In the genomic region with DNA sequence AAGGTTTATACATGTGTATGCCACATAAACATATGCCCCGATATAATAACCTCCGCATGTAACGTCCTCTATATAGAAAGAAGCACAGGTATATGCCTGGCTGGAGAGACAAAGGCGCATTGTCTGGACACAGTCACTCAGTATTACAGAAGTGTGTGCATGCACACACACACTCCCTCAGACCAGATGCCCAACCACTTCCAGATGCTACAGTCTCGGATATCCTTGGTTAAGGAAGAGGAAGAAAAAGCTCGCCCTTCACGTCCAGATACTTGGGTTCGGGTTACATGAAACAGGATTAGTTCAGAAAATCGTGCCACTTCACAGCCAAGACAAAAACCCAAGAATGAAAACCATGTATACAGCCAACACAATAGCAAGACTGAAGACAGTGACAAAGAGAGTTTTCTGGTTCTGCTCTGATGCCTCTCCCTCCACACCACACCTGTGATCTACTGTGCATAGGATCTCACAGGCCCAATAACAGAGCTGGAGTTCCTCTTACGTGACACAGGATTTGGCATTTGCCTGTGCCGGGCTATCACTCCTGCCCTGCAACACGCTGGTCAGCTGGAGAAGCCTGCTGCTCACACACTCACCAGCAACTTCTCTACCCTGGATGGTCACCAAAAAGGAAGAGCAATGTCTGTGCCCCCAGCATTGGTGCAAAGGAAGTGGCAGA, we compare ENCODE assay signal across 9 cellular contexts.
DNase-seq lines count a peak whose midpoint lies in the region; ATAC-seq and TF ChIP-seq lines count a peak whose summit lies in the region.
"Had no signal": no experiment of that assay in that cellular context is flagged by ENCODE, and none has a peak within 500 bp of the region (broad histone marks: within the 10 kb centered on the region; RNA-seq: fewer than 3 reads in every experiment).

No MANE protein-coding gene starts in this region.

- H3K4me1 ChIP-seq in mesodermal cell (ENCODE audit: control insufficient read depth, insufficient read depth, low read length, poor library complexity, severe bottlenecking) (peaks cover 81% of the 10 kb centered on the region), thyroid gland (peaks cover 18 to 47% of the 10 kb centered on the region in 2 donors)

- POLR2A ChIA-PET in AG04450 (lab: Yijun Ruan, JAX), result no interaction called here

- H3K27me3 Mint-ChIP-seq in activated T-helper 17 cell treated with anti-CD3 and anti-CD28 coated beads, Interleukin-2, amount 50 U/mL, for 72 hours, result no peaks in the 10 kb centered on the region
- no peaks in the 10 kb centered on the region for H3K27me3 Mint-ChIP-seq in Calu3 (ENCODE audit: unreplicated experiment)

- CTCF ChIA-PET in AG04450 (lab: Charles Lee) (no interaction called here), Calu3 (lab: Charles Lee) (no interaction called here)

- H3K9me3 ChIP-seq in AG04450 (ENCODE audit: control insufficient read depth, insufficient read depth, low read length) (no peaks in the 10 kb centered on the region), mesodermal cell (ENCODE audit: control insufficient read depth, low read length) (no peaks in the 10 kb centered on the region), thyroid gland (no peaks in the 10 kb centered on the region)

- no peak overlapping the region for H3K4me3 Mint-ChIP-seq in activated T-helper 17 cell treated with anti-CD3 and anti-CD28 coated beads, Interleukin-2, amount 50 U/mL, for 72 hours
- H3K4me3 Mint-ChIP-seq in Calu3 (ENCODE audit: low read depth, unreplicated experiment), result no peak overlapping the region

- intact Hi-C loops in thyroid gland (cut with DNase I) (no loop called here), Calu3 (cut with micrococcal nuclease; ENCODE audit: unreplicated experiment) (no loop called here)

- H3K27me3 ChIP-seq in AG04450 (ENCODE audit: control insufficient read depth, insufficient read depth, low read length), result no peaks in the 10 kb centered on the region
- no peaks in the 10 kb centered on the region for H3K27me3 ChIP-seq in thyroid gland

- ATAC-seq in activated T-helper 17 cell treated with anti-CD3 and anti-CD28 coated beads, Interleukin-2, amount 50 U/mL, for 72 hours (replicated peaks), result no peak
- ATAC-seq in GM19328 (IDR thresholded peaks at IDR 0.05; ENCODE audit: unreplicated experiment), result no peak
- ATAC-seq: activated naive CD4-positive, alpha-beta T cell treated with anti-CD3 and anti-CD28 coated beads, Interleukin-2, amount 50 U/mL, for 72 hours had no signal

- BruUV-seq in Calu3 (replicated peaks; lab: Mats Ljungman, UMichigan), result no TSS peak

- H3K4me1 Mint-ChIP-seq in activated T-helper 17 cell treated with anti-CD3 and anti-CD28 coated beads, Interleukin-2, amount 50 U/mL, for 72 hours, result peaks cover 27% of the 10 kb centered on the region
- no peaks in the 10 kb centered on the region for H3K4me1 Mint-ChIP-seq in Calu3 (ENCODE audit: low read depth, unreplicated experiment)

- peak overlapping the region; percentile 5 for H3K27ac Mint-ChIP-seq in activated T-helper 17 cell treated with anti-CD3 and anti-CD28 coated beads, Interleukin-2, amount 50 U/mL, for 72 hours
- H3K27ac Mint-ChIP-seq in Calu3 (ENCODE audit: unreplicated experiment), result no peak overlapping the region

- H3K36me3 Mint-ChIP-seq in activated T-helper 17 cell treated with anti-CD3 and anti-CD28 coated beads, Interleukin-2, amount 50 U/mL, for 72 hours (ENCODE audit: low read depth), result no peaks in the 10 kb centered on the region
- H3K36me3 Mint-ChIP-seq in Calu3 (ENCODE audit: insufficient read depth, unreplicated experiment), result no peaks in the 10 kb centered on the region
- H3K36me3 Mint-ChIP-seq: activated naive CD4-positive, alpha-beta T cell treated with anti-CD3 and anti-CD28 coated beads, Interleukin-2, amount 50 U/mL, for 72 hours had no signal

- 90 to 91% methylated on average over 7 to 11 of the region's 12 CpGs for WGBS in mesodermal cell (ENCODE audit: insufficient coverage in 2 of 2), 2 experiments
- WGBS in thyroid gland, 2 donors, result 75 to 83% methylated on average over 11 to 12 of the region's 12 CpGs

- no peak overlapping the region for H3K27ac ChIP-seq in AG04450 (ENCODE audit: low read depth, low read length)
- peak overlapping the region; percentile 6 for H3K27ac ChIP-seq in mesodermal cell (ENCODE audit: low read depth, low read length, severe bottlenecking)
- H3K27ac ChIP-seq in thyroid gland, result no peak overlapping the region

- DNase-seq in AG04450 (ENCODE audit: low read depth, low spot score), result peak; percentile 51
- DNase-seq in HFF-Myc (ENCODE audit: extremely low read depth, low read depth), result peak; percentile 85
- DNase-seq in thyroid gland, result no peak
- no peak for DNase-seq in central memory CD4-positive, alpha-beta T cell
- no peak for DNase-seq in Calu3

- TF ChIP-seq POLR2A in thyroid gland (IDR thresholded peaks at IDR 0.05), result no peak

- H3K9me3 Mint-ChIP-seq in activated T-helper 17 cell treated with anti-CD3 and anti-CD28 coated beads, Interleukin-2, amount 50 U/mL, for 72 hours, result no peaks in the 10 kb centered on the region
- H3K9me3 Mint-ChIP-seq in Calu3 (ENCODE audit: low read depth, unreplicated experiment), result no peaks in the 10 kb centered on the region
- H3K9me3 Mint-ChIP-seq: activated naive CD4-positive, alpha-beta T cell treated with anti-CD3 and anti-CD28 coated beads, Interleukin-2, amount 50 U/mL, for 72 hours had no signal

- H3K4me3 ChIP-seq in AG04450 (ENCODE audit: low read depth, low read length) (no peak overlapping the region), HFF-Myc (replicated peaks; ENCODE audit: low read depth, low read length) (no peak overlapping the region), mesodermal cell (ENCODE audit: extremely low read depth, insufficient read depth, low read length, poor library complexity, severe bottlenecking) (no peak overlapping the region), thyroid gland (replicated peaks in 1 of 3) (no peak overlapping the region)

- H3K36me3 ChIP-seq in mesodermal cell (ENCODE audit: control insufficient read depth, insufficient read depth, low read length), result peaks cover 16% of the 10 kb centered on the region
- H3K36me3 ChIP-seq in thyroid gland, result no peaks in the 10 kb centered on the region

- TF ChIP-seq CTCF in AG04450 (IDR thresholded peaks at IDR 0.05; ENCODE audit: low read depth, low read length), result no peak
- TF ChIP-seq CTCF in HFF-Myc (IDR thresholded peaks at IDR 0.05; ENCODE audit: low read depth, low read length, missing control alignments), result no peak
- TF ChIP-seq CTCF in thyroid gland (IDR thresholded peaks at IDR 0.05), result no peak
- TF ChIP-seq CTCF in Calu3 (IDR thresholded peaks at IDR 0.05; ENCODE audit: unreplicated experiment), result no peak

Comparison
In these comparisons a context has a peak if more than half of its experiments do, and no peak if none do; other contexts are left out.
1. DNase-seq: peak in AG04450 (single experiment) and HFF-Myc (single experiment); none in thyroid gland (0 of 2), central memory CD4-positive, alpha-beta T cell (single experiment) and Calu3 (single experiment).